In the genomic region with DNA sequence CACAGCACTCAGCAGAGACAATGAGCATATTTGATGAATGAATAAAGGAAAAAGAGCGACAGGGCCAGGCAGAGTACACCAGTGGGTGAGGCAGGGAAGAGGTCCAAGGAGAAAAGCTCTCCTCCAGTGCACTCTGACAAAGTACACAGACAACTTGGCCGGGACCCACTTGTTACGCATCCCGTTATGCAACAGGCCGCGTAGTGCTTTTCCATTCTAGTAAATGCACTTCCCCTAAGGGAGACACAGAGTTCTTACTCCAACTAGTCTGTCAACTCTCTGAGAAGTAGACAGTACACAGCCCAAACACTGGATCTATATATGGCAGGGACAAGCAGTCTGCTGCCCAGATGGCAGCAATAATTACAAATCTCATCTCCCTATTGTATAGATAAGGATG, we compare ENCODE assay signal across 19 cellular contexts. TPM values are rescaled to one million over a fixed set of nuclear protein-coding genes. Genes with fewer than 3 reads are reported as not detected.
DNase-seq lines count a peak whose midpoint lies in the region; ATAC-seq and TF ChIP-seq lines count a peak whose summit lies in the region.
"Had no signal": no experiment of that assay in that cellular context is flagged by ENCODE, and none has a peak within 500 bp of the region (broad histone marks: within the 10 kb centered on the region; RNA-seq: fewer than 3 reads in every experiment).

No MANE protein-coding gene starts in this region.

- TF ChIP-seq POLR2A in body of pancreas (IDR thresholded peaks at IDR 0.05): no peak

- H3K36me3 Mint-ChIP-seq in osteocyte (ENCODE audit: unreplicated experiment): peaks cover 51% of the 10 kb centered on the region
- H3K36me3 Mint-ChIP-seq: activated naive CD4-positive, alpha-beta T cell treated with anti-CD3 and anti-CD28 coated beads, Interleukin-2, amount 10 ng/mL, durations not matched to agents 7 days and 5 days; memory B cell; stimulated activated naive B cell treated with anti-CD40 and anti-IgM and Interleukin-4, amounts not matched to agents 10 μg/mL and 1 μg/mL and 100 μg/mL, for 72 hours had no signal

- TF ChIP-seq CTCF in body of pancreas (IDR thresholded peaks at IDR 0.05) (no peak), osteocyte (IDR thresholded peaks at IDR 0.05) (no peak), tibial artery (IDR thresholded peaks at IDR 0.05) (no peak)

- DNase-seq in body of pancreas (peak in 3 of 4 donors; percentile 33 to 39 (median 38)), left ventricle myocardium superior (peak; percentile 89), osteocyte (ENCODE audit: extremely low spot score, unreplicated experiment) (peak; percentile 64), tibial artery (peak; percentile 91 to 93), DMS114 treated with DMSO at 0.1 percent for 48 hours (lab: John Stamatoyannopoulos, UW; ENCODE audit: unreplicated experiment) (no peak)
- DNase-seq: activated CD4-positive, alpha-beta T cell treated with anti-CD3 and anti-CD28 coated beads for 1 hour; activated naive CD4-positive, alpha-beta T cell treated with anti-CD3 and anti-CD28 coated beads, Interleukin-2, amount 10 ng/mL, durations not matched to agents 7 days and 5 days; effector CD8-positive, alpha-beta T cell; SHP77 treated with DMSO at 0.1 percent for 48 hours; stimulated activated naive B cell treated with anti-CD40 and anti-IgM and Interleukin-4, amounts not matched to agents 10 μg/mL and 1 μg/mL and 100 μg/mL, for 72 hours; T-helper 9 cell had no signal

- H3K27me3 Mint-ChIP-seq in osteocyte (ENCODE audit: unreplicated experiment): no peaks in the 10 kb centered on the region
- H3K27me3 Mint-ChIP-seq: brain had no signal

- H3K27me3 ChIP-seq in body of pancreas: no peaks in the 10 kb centered on the region
- no peaks in the 10 kb centered on the region for H3K27me3 ChIP-seq in tibial artery
- H3K27me3 ChIP-seq: neural progenitor cell had no signal

- H3K27ac Mint-ChIP-seq in osteocyte (ENCODE audit: unreplicated experiment): peak overlapping the region; percentile 95
- H3K27ac Mint-ChIP-seq: activated naive CD4-positive, alpha-beta T cell treated with anti-CD3 and anti-CD28 coated beads, Interleukin-2, amount 10 ng/mL, durations not matched to agents 7 days and 5 days; B cell; memory B cell; neural progenitor cell; stimulated activated naive B cell treated with anti-CD40 and anti-IgM and Interleukin-4, amounts not matched to agents 10 μg/mL and 1 μg/mL and 100 μg/mL, for 72 hours had no signal

- H3K4me1 ChIP-seq in body of pancreas: peaks cover 22% of the 10 kb centered on the region
- peaks cover 0 to 39% (median 22%) of the 10 kb centered on the region in 4 donors for H3K4me1 ChIP-seq in tibial artery
- H3K4me1 ChIP-seq: neural progenitor cell had no signal

- peaks cover 55% of the 10 kb centered on the region for H3K4me1 Mint-ChIP-seq in osteocyte (ENCODE audit: unreplicated experiment)
- H3K4me1 Mint-ChIP-seq: activated naive CD4-positive, alpha-beta T cell treated with anti-CD3 and anti-CD28 coated beads, Interleukin-2, amount 10 ng/mL, durations not matched to agents 7 days and 5 days; B cell; memory B cell; neural progenitor cell; stimulated activated naive B cell treated with anti-CD40 and anti-IgM and Interleukin-4, amounts not matched to agents 10 μg/mL and 1 μg/mL and 100 μg/mL, for 72 hours had no signal

- H3K36me3 ChIP-seq in body of pancreas (replicated peaks in 1 of 2; ENCODE audit: insufficient read depth in 1 of 2, low read depth in 2 of 2) (no peaks in the 10 kb centered on the region), tibial artery (peaks cover 16 to 50% (median 42%) of the 10 kb centered on the region in 3 donors)

- no peak overlapping the region for H3K4me3 Mint-ChIP-seq in osteocyte (ENCODE audit: unreplicated experiment)
- H3K4me3 Mint-ChIP-seq: activated naive CD4-positive, alpha-beta T cell treated with anti-CD3 and anti-CD28 coated beads, Interleukin-2, amount 10 ng/mL, durations not matched to agents 7 days and 5 days; B cell; brain; memory B cell; neural progenitor cell; stimulated activated naive B cell treated with anti-CD40 and anti-IgM and Interleukin-4, amounts not matched to agents 10 μg/mL and 1 μg/mL and 100 μg/mL, for 72 hours had no signal

- H3K4me3 ChIP-seq in body of pancreas: no peak overlapping the region
- no peak overlapping the region for H3K4me3 ChIP-seq in tibial artery
- H3K4me3 ChIP-seq: neural progenitor cell, skin epidermis had no signal

- ATAC-seq in body of pancreas (no peak), left ventricle myocardium superior (peak; percentile 93), GM18502 (IDR thresholded peaks at IDR 0.05; ENCODE audit: poor library complexity, unreplicated experiment) (no peak), GM19463 (IDR thresholded peaks at IDR 0.05; ENCODE audit: unreplicated experiment) (no peak), GM19452 (IDR thresholded peaks at IDR 0.05; ENCODE audit: unreplicated experiment) (no peak)
- ATAC-seq: stimulated activated naive B cell treated with anti-CD40 and anti-IgM and Interleukin-4, amounts not matched to agents 10 μg/mL and 1 μg/mL and 100 μg/mL, for 72 hours had no signal

- H3K9me3 ChIP-seq in body of pancreas: no peaks in the 10 kb centered on the region
- H3K9me3 ChIP-seq in tibial artery: no peaks in the 10 kb centered on the region

- no peaks in the 10 kb centered on the region for H3K9me3 Mint-ChIP-seq in osteocyte (ENCODE audit: unreplicated experiment)
- H3K9me3 Mint-ChIP-seq: activated naive CD4-positive, alpha-beta T cell treated with anti-CD3 and anti-CD28 coated beads, Interleukin-2, amount 10 ng/mL, durations not matched to agents 7 days and 5 days; memory B cell; neural progenitor cell had no signal

- H3K27ac ChIP-seq in body of pancreas (no peak overlapping the region), tibial artery (peak overlapping the region; percentile 62 to 66)
- H3K27ac ChIP-seq: neural progenitor cell had no signal

- WGBS in body of pancreas, 2 donors: 86 to 93% methylated on average over 6 of the region's 6 CpGs

- intact Hi-C loops in body of pancreas (cut with DNase I) (no loop called here), left ventricle myocardium superior (cut with micrococcal nuclease) (no loop called here), tibial artery (cut with DNase I; ENCODE audit: low total_unique reads) (no loop called here)

RNA-seq across cellular contexts. Expression of a gene that starts 18.5 kb away (rescaled TPM):
- total RNA-seq in body of pancreas (10 to 100 TPM; 20.0 to 44.2 TPM), left ventricle myocardium superior (54.8 TPM), osteocyte (119 and 123 TPM in 2 replicates)
- total RNA-seq: B cell had no signal

RNA-seq across cellular contexts. Expression of a gene that starts 56.8 kb away (rescaled TPM):
- total RNA-seq in body of pancreas (1 to 10 TPM; 1.3 to 3.0 TPM), left ventricle myocardium superior (4.7 TPM), osteocyte (1.5 and 1.7 TPM in 2 replicates)

RNA-seq across cellular contexts. Expression of a gene that starts 57.2 kb away (rescaled TPM):
- total RNA-seq in body of pancreas (1 to 10 TPM; 3.0 to 7.3 TPM), left ventricle myocardium superior (79.8 TPM), osteocyte (8.9 and 12.5 TPM in 2 replicates)

Comparison
In these comparisons a context has a peak if more than half of its experiments do, and no peak if none do; other contexts are left out.
1. H3K27ac ChIP-seq: peak in tibial artery (2 of 2); none in body of pancreas (0 of 4).